Comparison of ENCODE assay signal across 21 cellular contexts in the genomic region with DNA sequence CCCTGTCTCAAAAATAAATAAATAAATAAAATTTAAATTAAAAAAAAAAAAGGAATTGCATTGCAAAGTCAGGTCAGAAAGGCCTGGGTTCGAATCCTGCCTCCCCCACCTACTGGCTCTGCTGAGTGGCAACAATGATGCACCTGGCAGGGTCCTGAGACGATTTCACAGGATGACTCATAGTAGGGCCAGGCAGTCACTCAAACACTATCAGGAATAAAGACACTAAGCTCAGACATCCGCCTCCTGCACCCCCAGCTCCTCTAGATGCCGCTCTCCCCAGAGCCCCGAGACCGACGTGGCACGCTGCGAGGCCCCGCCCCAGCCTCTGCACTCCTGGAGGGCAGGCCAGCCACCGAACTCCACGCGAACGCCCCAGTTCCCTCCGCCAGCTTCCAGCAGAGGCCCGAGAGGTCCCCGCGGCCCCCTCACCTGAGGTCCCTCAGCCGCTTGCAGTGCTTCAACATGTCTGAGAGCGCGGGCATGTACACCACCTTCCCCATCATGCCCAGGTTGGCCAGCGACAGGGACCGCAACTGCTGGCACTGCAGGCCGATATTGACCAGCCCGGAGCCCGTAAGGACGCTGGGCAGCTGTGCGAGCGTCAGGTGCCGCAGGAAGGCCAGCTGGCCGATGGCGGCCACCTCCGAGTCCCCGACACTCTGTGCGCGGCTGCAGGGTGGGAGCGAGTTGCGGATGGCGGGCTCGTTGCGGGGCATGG.
A peak's percentile ranks its signal among the peaks of the same experiment; 100 is the strongest.
DNase-seq lines count a peak whose midpoint lies in the region; ATAC-seq, FAIRE-seq and TF ChIP-seq lines count a peak whose summit lies in the region.
"Had no signal": no experiment of that assay in that cellular context is flagged by ENCODE, and none has a peak within 500 bp of the region (broad histone marks: within the 10 kb centered on the region; RNA-seq: fewer than 3 reads in every experiment).

No MANE protein-coding gene starts in this region.

- FAIRE-seq in RCC 7860 (lab: Jason Lieb, UNC) = peak; percentile 63
- FAIRE-seq: G401.6, GM12891, GM19239 had no signal

- H3K4me3 ChIP-seq in fibroblast of mammary gland (ENCODE audit: control insufficient read depth, low read depth, low read length) = no peak overlapping the region
- H3K4me3 ChIP-seq: GM23248 had no signal

- DNase-seq in activated naive CD4-positive, alpha-beta T cell (lab: John Stamatoyannopoulos, UW) = no peak
- peak; percentile 68 for DNase-seq in RCC 7860 (ENCODE audit: low spot score)
- DNase-seq in fibroblast of mammary gland (ENCODE audit: low read depth) = peak; percentile 34
- no peak for DNase-seq in SW 1271 (lab: John Stamatoyannopoulos, UW)
- no peak for DNase-seq in D341Med (ENCODE audit: low spot score)
- no peak for DNase-seq in NCI-H510A (lab: John Stamatoyannopoulos, UW)
- DNase-seq: Caco-2, DMS79, GM23248, MM.1S, NCI-H1105, NCI-H1694 treated with DMSO at 0.1 percent for 48 hours, NCI-H446, NCI-H748 treated with DMSO at 0.1 percent for 48 hours, T-helper 1 cell had no signal

- H3K27me3 Mint-ChIP-seq in activated naive CD4-positive, alpha-beta T cell treated with anti-CD3 and anti-CD28 coated beads, Interleukin-2, amount 50 U/mL, for 24 hours = no peaks in the 10 kb centered on the region

- no peak overlapping the region for H3K4me3 Mint-ChIP-seq in activated naive CD4-positive, alpha-beta T cell treated with anti-CD3 and anti-CD28 coated beads, Interleukin-2, amount 50 U/mL, for 24 hours
- H3K4me3 Mint-ChIP-seq: CD14-positive monocyte had no signal

- H3K9me3 Mint-ChIP-seq in activated naive CD4-positive, alpha-beta T cell treated with anti-CD3 and anti-CD28 coated beads, Interleukin-2, amount 50 U/mL, for 24 hours = no peaks in the 10 kb centered on the region

- peaks cover 4% of the 10 kb centered on the region for H3K36me3 Mint-ChIP-seq in activated naive CD4-positive, alpha-beta T cell treated with anti-CD3 and anti-CD28 coated beads, Interleukin-2, amount 50 U/mL, for 24 hours

- TF ChIP-seq CTCF in fibroblast of mammary gland (conservative IDR thresholded peaks at IDR 0.05; ENCODE audit: control insufficient read depth, insufficient read depth, low read depth, low read length) = no peak

- no peak for ATAC-seq in HG02840 (IDR thresholded peaks at IDR 0.05; ENCODE audit: low FRiP score, unreplicated experiment)

- H3K27ac Mint-ChIP-seq in activated naive CD4-positive, alpha-beta T cell treated with anti-CD3 and anti-CD28 coated beads, Interleukin-2, amount 50 U/mL, for 24 hours = peak overlapping the region; percentile 23

- peaks cover 17% of the 10 kb centered on the region for H3K4me1 Mint-ChIP-seq in activated naive CD4-positive, alpha-beta T cell treated with anti-CD3 and anti-CD28 coated beads, Interleukin-2, amount 50 U/mL, for 24 hours

Comparison
In these comparisons a context has a peak if more than half of its experiments do, and no peak if none do; other contexts are left out.
1. DNase-seq: peak in RCC 7860 (single experiment) and fibroblast of mammary gland (single experiment); none in activated naive CD4-positive, alpha-beta T cell (0 of 4), SW 1271 (0 of 2), D341Med (single experiment) and NCI-H510A (single experiment).